8 cellular contexts compared by ENCODE assay signal in genomic region chr2:46298272-46298521, GRCh38. TPM values are rescaled to one million over a fixed set of nuclear protein-coding genes. Genes with fewer than 3 reads are reported as not detected.
DNase-seq lines count a peak whose midpoint lies in the region; ATAC-seq and TF ChIP-seq lines count a peak whose summit lies in the region.

No MANE protein-coding gene starts in this region.

- no peaks in the 10 kb centered on the region for H3K9me3 Mint-ChIP-seq in activated CD8-positive, alpha-beta T cell treated with anti-CD3 and anti-CD28 coated beads, Interleukin-2, amount 10 ng/mL, durations not matched to agents 7 days and 5 days (ENCODE audit: insufficient read depth)

- H3K27ac ChIP-seq in gastroesophageal sphincter, result peak overlapping the region; percentile 10 to 93 (median 90)
- H3K27ac ChIP-seq in psoas muscle, result peak overlapping the region; percentile 90

- peak overlapping the region; percentile 30 for H3K27ac Mint-ChIP-seq in activated CD8-positive, alpha-beta T cell treated with anti-CD3 and anti-CD28 coated beads, Interleukin-2, amount 10 ng/mL, durations not matched to agents 7 days and 5 days

- WGBS in gastroesophageal sphincter (ENCODE audit: low coverage in 1 of 2), 2 donors, result no CpG with 5 or more reads among the region's 19 CpGs
- WGBS in psoas muscle, 3 donors, result 1 to 2% (median 1%) methylated on average over 19 of the region's 19 CpGs

- intact Hi-C loops in psoas muscle (cut with DNase I), result loop anchor here (5.0 to 10.0 kb wide), 4 partner anchors 39 to 233 kb away; no protein-coding TSS in a partner anchor

- POLR2A ChIA-PET in activated CD8-positive, alpha-beta T cell treated with anti-CD3 and anti-CD28 coated beads, Interleukin-2, amount 10 ng/mL, durations not matched to agents 7 days and 5 days (lab: Charles Lee), result interaction anchor here (1.1 kb wide), 1 partner anchor 156 kb away, joined by 3 read pairs; no protein-coding TSS in a partner anchor

- no peak for TF ChIP-seq CTCF in gastroesophageal sphincter (IDR thresholded peaks at IDR 0.05)
- no peak for TF ChIP-seq CTCF in psoas muscle (IDR thresholded peaks at IDR 0.05)

- no peak for TF ChIP-seq EP300 in gastroesophageal sphincter (IDR thresholded peaks at IDR 0.05)

- H3K4me3 ChIP-seq in gastroesophageal sphincter (peak overlapping the region; percentile 65 to 68), psoas muscle (peak overlapping the region; percentile 83)

- peaks cover 79% of the 10 kb centered on the region for H3K27me3 Mint-ChIP-seq in activated CD8-positive, alpha-beta T cell treated with anti-CD3 and anti-CD28 coated beads, Interleukin-2, amount 10 ng/mL, durations not matched to agents 7 days and 5 days (ENCODE audit: low read depth)

- peak overlapping the region; percentile 86 for H3K4me3 Mint-ChIP-seq in activated CD8-positive, alpha-beta T cell treated with anti-CD3 and anti-CD28 coated beads, Interleukin-2, amount 10 ng/mL, durations not matched to agents 7 days and 5 days

- DNase-seq in activated CD8-positive, alpha-beta T cell treated with anti-CD3 and anti-CD28 coated beads, Interleukin-2, amount 10 ng/mL, durations not matched to agents 7 days and 5 days, result no peak
- DNase-seq in psoas muscle (peak in 1 of 2 donors; percentile 25), AG20443 (ENCODE audit: low spot score) (no peak)
- no peak for DNase-seq in stimulated activated CD4-positive, alpha-beta T cell treated with anti-CD3 and anti-CD28 coated beads, Interleukin-2, amount 100 ng/mL, for 24 hours

- peaks cover 45% of the 10 kb centered on the region for H3K4me1 Mint-ChIP-seq in activated CD8-positive, alpha-beta T cell treated with anti-CD3 and anti-CD28 coated beads, Interleukin-2, amount 10 ng/mL, durations not matched to agents 7 days and 5 days (ENCODE audit: low read depth)

- no peak for TF ChIP-seq POLR2A in gastroesophageal sphincter (IDR thresholded peaks at IDR 0.05)

- H3K36me3 Mint-ChIP-seq in activated CD8-positive, alpha-beta T cell treated with anti-CD3 and anti-CD28 coated beads, Interleukin-2, amount 10 ng/mL, durations not matched to agents 7 days and 5 days (ENCODE audit: low read depth), result no peaks in the 10 kb centered on the region

- CTCF ChIA-PET in activated CD8-positive, alpha-beta T cell treated with anti-CD3 and anti-CD28 coated beads, Interleukin-2, amount 10 ng/mL, durations not matched to agents 7 days and 5 days (lab: Charles Lee), result interaction anchor here (1.4 kb wide), 1 partner anchor 59 kb away, joined by 3 read pairs; no protein-coding TSS in a partner anchor

- H3K9ac ChIP-seq in ES-I3 (ENCODE audit: low read depth, low read length), result peak overlapping the region; percentile 82; the same call in 1 of the 2 replicates

- H3K4me1 ChIP-seq in ES-I3 (ENCODE audit: insufficient read depth, low read length) (peaks cover 17% of the 10 kb centered on the region), gastroesophageal sphincter (peaks cover 0 to 49% (median 3%) of the 10 kb centered on the region in 3 donors), psoas muscle (no peaks in the 10 kb centered on the region)

- H3K36me3 ChIP-seq in ES-I3 (ENCODE audit: insufficient read depth, low read length), result no peaks in the 10 kb centered on the region
- H3K36me3 ChIP-seq in gastroesophageal sphincter, result no peaks in the 10 kb centered on the region
- H3K36me3 ChIP-seq in psoas muscle (ENCODE audit: insufficient read depth in 1 of 2, low read depth in 1 of 2), result no peaks in the 10 kb centered on the region

- H3K27me3 ChIP-seq in gastroesophageal sphincter, result peaks cover 20% of the 10 kb centered on the region
- no peaks in the 10 kb centered on the region for H3K27me3 ChIP-seq in psoas muscle (ENCODE audit: insufficient read depth in 3 of 3, low read length in 2 of 3)

- ATAC-seq in activated CD8-positive, alpha-beta T cell treated with anti-CD3 and anti-CD28 coated beads, Interleukin-2, amount 10 ng/mL, durations not matched to agents 7 days and 5 days, result no peak
- ATAC-seq in gastroesophageal sphincter (no peak), psoas muscle (no peak), GM18519 (IDR thresholded peaks at IDR 0.05; ENCODE audit: low FRiP score, unreplicated experiment) (no peak)
- ATAC-seq in activated CD4-positive, CD25-positive, alpha-beta regulatory T cell treated with anti-CD3 and anti-CD28 coated beads, Interleukin-2, amount 50 U/mL, for 24 hours, result no peak

- H3K9me3 ChIP-seq in ES-I3 (ENCODE audit: control insufficient read depth, insufficient read depth, low read length), result 0 out of 2 replicates have a peak, but pooled peaks cover 3% of the 10 kb centered on the region
- no peaks in the 10 kb centered on the region for H3K9me3 ChIP-seq in gastroesophageal sphincter
- no peaks in the 10 kb centered on the region for H3K9me3 ChIP-seq in psoas muscle

RNA-seq across cellular contexts. Expression of gene EPAS1, which starts 1.0 kb away (rescaled TPM):
- 10 to 100 TPM; 12.6 to 16.2 TPM for total RNA-seq in activated CD8-positive, alpha-beta T cell treated with anti-CD3 and anti-CD28 coated beads, Interleukin-2, amount 10 ng/mL, durations not matched to agents 7 days and 5 days
- total RNA-seq in gastroesophageal sphincter, result 100 to 1,000 TPM; 101 to 152 (median 131) TPM
- total RNA-seq in psoas muscle, result 100 to 1,000 TPM in 2 of 4 donors, 10 to 100 TPM in 2; 44.3 to 123 (median 98.3) TPM
- 100 to 1,000 TPM in 1 of 3 donors, 10 to 100 TPM in 2; 39.2 to 112 (median 49.9) TPM for polyA plus RNA-seq in psoas muscle
